ENCODE assay signal across 8 cellular contexts in genomic region chr22:39519681-39520053, GRCh38. TPM values are rescaled to one million over a fixed set of nuclear protein-coding genes. Genes with fewer than 3 reads are reported as not detected.
DNase-seq lines count a peak whose midpoint lies in the region; ATAC-seq lines count a peak whose summit lies in the region.

No MANE protein-coding gene starts in this region.

- H3K36me3 ChIP-seq in CD4-positive, alpha-beta memory T cell (ENCODE audit: insufficient read depth, low read length), result peaks cover 45% of the 10 kb centered on the region
- H3K36me3 ChIP-seq in esophagus (ENCODE audit: control insufficient read depth in 2 of 2, insufficient read depth in 2 of 2, low read length in 1 of 2), result peaks cover 8 to 41% of the 10 kb centered on the region in 2 donors

- peaks cover 26 to 57% (median 45%) of the 10 kb centered on the region in 4 donors for H3K4me1 Mint-ChIP-seq in CD4-positive, alpha-beta memory T cell
- peaks cover 34% of the 10 kb centered on the region for H3K4me1 Mint-ChIP-seq in T-helper 17 cell
- peaks cover 13 to 55% (median 43%) of the 10 kb centered on the region in 4 donors for H3K4me1 Mint-ChIP-seq in naive thymus-derived CD8-positive, alpha-beta T cell

- intact Hi-C loops in CD4-positive, alpha-beta memory T cell (cut with micrococcal nuclease), result loop anchor here (1.0 to 10.0 kb wide), 5 partner anchors 13 to 275 kb away; partner anchors contain the start of genes MIEF1, PDGFB, RPL3 and RPS19BP1

- peaks cover 3 to 4% of the 10 kb centered on the region in 2 donors for H3K27me3 Mint-ChIP-seq in CD4-positive, alpha-beta memory T cell
- no peaks in the 10 kb centered on the region for H3K27me3 Mint-ChIP-seq in T-helper 17 cell
- peaks cover 0 to 4% (median 0%) of the 10 kb centered on the region in 5 donors for H3K27me3 Mint-ChIP-seq in naive thymus-derived CD8-positive, alpha-beta T cell

- peak overlapping the region; percentile 85 for H3K27ac ChIP-seq in CD4-positive, alpha-beta memory T cell (ENCODE audit: low read depth, low read length)
- H3K27ac ChIP-seq in esophagus (ENCODE audit: low read depth in 2 of 2, low read length in 1 of 2), result peak overlapping the region; percentile 99 to 100

- peak; percentile 17 for ATAC-seq in GM19025 (IDR thresholded peaks at IDR 0.05; ENCODE audit: low read depth, unreplicated experiment)
- peak; percentile 27 for ATAC-seq in HG03196 (IDR thresholded peaks at IDR 0.05; ENCODE audit: unreplicated experiment)
- ATAC-seq in T-helper 17 cell, result peak; percentile 6
- peak; percentile 12 to 18 for ATAC-seq in naive thymus-derived CD8-positive, alpha-beta T cell

- H3K36me3 Mint-ChIP-seq in CD4-positive, alpha-beta memory T cell, result peaks cover 34 to 62% of the 10 kb centered on the region in 2 donors
- peaks cover 14% of the 10 kb centered on the region for H3K36me3 Mint-ChIP-seq in T-helper 17 cell (ENCODE audit: low read depth)
- H3K36me3 Mint-ChIP-seq in naive thymus-derived CD8-positive, alpha-beta T cell, result peaks cover 8 to 62% (median 24%) of the 10 kb centered on the region in 3 donors

- H3K27ac Mint-ChIP-seq in CD4-positive, alpha-beta memory T cell, result peak overlapping the region; percentile 96 to 100 (median 99)
- peak overlapping the region; percentile 99 for H3K27ac Mint-ChIP-seq in T-helper 17 cell
- H3K27ac Mint-ChIP-seq in naive thymus-derived CD8-positive, alpha-beta T cell, result peak overlapping the region; percentile 91 to 100 (median 99)

- peak overlapping the region; percentile 92 to 99 (median 97) for H3K4me3 Mint-ChIP-seq in CD4-positive, alpha-beta memory T cell
- H3K4me3 Mint-ChIP-seq in T-helper 17 cell, result peak overlapping the region; percentile 97
- H3K4me3 Mint-ChIP-seq in naive thymus-derived CD8-positive, alpha-beta T cell, result peak overlapping the region; percentile 87 to 100 (median 98)

- CTCF ChIA-PET in CD4-positive, alpha-beta memory T cell (lab: Charles Lee; ENCODE audit: partially characterized antibody), result interaction anchor here (0.8 to 2.2 kb wide), 9 partner anchors 10 to 525 kb away, joined by 3 to 42 read pairs (median 6); partner anchors contain the start of gene TAB1

- H3K4me1 ChIP-seq in CD4-positive, alpha-beta memory T cell (ENCODE audit: insufficient read depth, low read length), result peaks cover 40% of the 10 kb centered on the region
- peaks cover 3 to 12% of the 10 kb centered on the region in 2 donors for H3K4me1 ChIP-seq in esophagus (ENCODE audit: control insufficient read depth in 2 of 2, insufficient read depth in 2 of 2, low read length in 1 of 2)

- no peaks in the 10 kb centered on the region for H3K9me3 ChIP-seq in CD4-positive, alpha-beta memory T cell (ENCODE audit: control insufficient read depth in 1 of 2, low read length in 2 of 2)
- H3K9me3 ChIP-seq in T-helper 17 cell (ENCODE audit: control insufficient read depth, low read length, poor library complexity, severe bottlenecking), result no peaks in the 10 kb centered on the region
- H3K9me3 ChIP-seq in esophagus (ENCODE audit: control insufficient read depth in 2 of 2, insufficient read depth in 1 of 2, low read depth in 1 of 2, low read length in 1 of 2), result no peaks in the 10 kb centered on the region

- WGBS in esophagus, 2 donors, result 0 to 1% methylated on average over 25 to 32 of the region's 32 CpGs

- DNase-seq in CD4-positive, alpha-beta memory T cell, result no peak
- DNase-seq in T-helper 17 cell (no peak), HuH-7 (ENCODE audit: low spot score) (no peak), NCI-H1436 treated with DMSO at 0.1 percent for 48 hours (lab: John Stamatoyannopoulos, UW) (no peak)
- DNase-seq in naive thymus-derived CD8-positive, alpha-beta T cell, result peak in 1 of 10 donors; percentile 20

- H3K27me3 ChIP-seq in CD4-positive, alpha-beta memory T cell (ENCODE audit: insufficient read depth, low read length), result no peaks in the 10 kb centered on the region
- no peaks in the 10 kb centered on the region for H3K27me3 ChIP-seq in esophagus (ENCODE audit: control insufficient read depth in 1 of 2, insufficient read depth in 2 of 2, low read length in 2 of 2)

- peak overlapping the region; percentile 79 to 96 for H3K4me3 ChIP-seq in CD4-positive, alpha-beta memory T cell (ENCODE audit: low read length in 2 of 2)
- H3K4me3 ChIP-seq in esophagus (ENCODE audit: low read depth in 1 of 2, low read length in 2 of 2), result peak overlapping the region; percentile 98 to 100

- H3K9me3 Mint-ChIP-seq in CD4-positive, alpha-beta memory T cell, result peaks cover 0 to 13% (median 1%) of the 10 kb centered on the region in 8 donors
- H3K9me3 Mint-ChIP-seq in naive thymus-derived CD8-positive, alpha-beta T cell, result peaks cover 0 to 3% (median 0%) of the 10 kb centered on the region in 9 donors

- POLR2A ChIA-PET in CD4-positive, alpha-beta memory T cell (lab: Charles Lee; ENCODE audit: partially characterized antibody), result interaction anchor here (0.7 to 14.5 kb wide), 33 partner anchors 9 to 1337 kb away, joined by 3 to 165 read pairs (median 4); partner anchors contain the start of genes ADSL, CBX6, MIEF1 and RPL3
- POLR2A ChIA-PET in naive thymus-derived CD8-positive, alpha-beta T cell (lab: Charles Lee), result interaction anchor here (0.5 to 7.5 kb wide), 43 partner anchors 10 to 525 kb away, joined by 3 to 135 read pairs (median 4); partner anchors contain the start of genes APOBEC3D, CBX7, MIEF1 and RPL3

RNA-seq across cellular contexts. Expression of gene ATF4, which starts 0.7 kb away (rescaled TPM):
- total RNA-seq in CD4-positive, alpha-beta memory T cell, result 100 to 1,000 TPM; 265 to 278 TPM
- polyA plus RNA-seq in CD4-positive, alpha-beta memory T cell, result 100 to 1,000 TPM in 1 of 2 donors, 10 to 100 TPM in 1; 44.4 to 109 TPM
- total RNA-seq in T-helper 17 cell, result 100 to 1,000 TPM; 260 to 333 TPM
- 100 to 1,000 TPM; 432 to 522 TPM for polyA plus RNA-seq in esophagus
- 100 to 1,000 TPM; 301 to 312 TPM for total RNA-seq in naive thymus-derived CD8-positive, alpha-beta T cell
- polyA plus RNA-seq in naive thymus-derived CD8-positive, alpha-beta T cell, result 100 to 1,000 TPM in 1 of 3 donors, 10 to 100 TPM in 2; 51.9 to 122 (median 61.0) TPM

RNA-seq across cellular contexts. Expression of gene RPS19BP1, which starts 12.9 kb away (rescaled TPM):
- total RNA-seq in CD4-positive, alpha-beta memory T cell, result 10 to 100 TPM; 66.9 to 67.1 TPM
- 100 to 1,000 TPM; 103 to 112 TPM for polyA plus RNA-seq in CD4-positive, alpha-beta memory T cell
- total RNA-seq in T-helper 17 cell, result 10 to 100 TPM; 42.6 to 47.3 TPM
- polyA plus RNA-seq in esophagus, result 100 to 1,000 TPM in 1 of 2 donors, 10 to 100 TPM in 1; 94.0 to 116 TPM
- total RNA-seq in naive thymus-derived CD8-positive, alpha-beta T cell, result 10 to 100 TPM; 76.1 to 78.2 TPM
- 100 to 1,000 TPM; 122 to 129 (median 128) TPM for polyA plus RNA-seq in naive thymus-derived CD8-positive, alpha-beta T cell

RNA-seq across cellular contexts. Expression of gene MIEF1, which starts 17.6 kb away (rescaled TPM):
- 10 to 100 TPM; 40.5 to 44.3 TPM for total RNA-seq in CD4-positive, alpha-beta memory T cell
- 10 to 100 TPM; 15.4 to 27.5 TPM for polyA plus RNA-seq in CD4-positive, alpha-beta memory T cell
- 10 to 100 TPM; 16.9 to 22.7 TPM for total RNA-seq in T-helper 17 cell
- polyA plus RNA-seq in esophagus, result 1 to 10 TPM; 4.2 to 9.0 TPM
- total RNA-seq in naive thymus-derived CD8-positive, alpha-beta T cell, result 10 to 100 TPM; 41.8 to 47.8 TPM
- polyA plus RNA-seq in naive thymus-derived CD8-positive, alpha-beta T cell, result 10 to 100 TPM; 22.2 to 35.8 (median 25.9) TPM

RNA-seq across cellular contexts. Expression of gene CACNA1I, which starts 50.9 kb away (rescaled TPM):
- 10 to 100 TPM; 57.8 to 58.0 TPM for total RNA-seq in CD4-positive, alpha-beta memory T cell
- 1 to 10 TPM in 1 of 2 donors, under 1 TPM in 1; 0.30 to 1.6 TPM for polyA plus RNA-seq in CD4-positive, alpha-beta memory T cell
- total RNA-seq in T-helper 17 cell, result 10 to 100 TPM; 20.3 to 27.9 TPM
- under 1 TPM; 0.09 to 0.37 TPM for polyA plus RNA-seq in esophagus
- total RNA-seq in naive thymus-derived CD8-positive, alpha-beta T cell, result 10 to 100 TPM; 14.4 to 14.9 TPM
- under 1 TPM; 0.04 to 0.33 (median 0.10) TPM for polyA plus RNA-seq in naive thymus-derived CD8-positive, alpha-beta T cell
